1 cellular context compared by ENCODE assay signal in genomic region chr1:47113178-47113577, GRCh38.
TF ChIP-seq lines count a peak whose summit lies in the region.

No MANE protein-coding gene starts in this region.

TF ChIP-seq in H1, 55 proteins besides CTCF, POLR2A, EP300 and RAD21:
- 0 out of 2 replicates have a peak, but pooled peaks have one; percentile 25 for TF ChIP-seq SP1 (IDR thresholded peaks at IDR 0.05; ENCODE audit: low read depth, low read length)
- peak; percentile 83 for TF ChIP-seq CEBPB (IDR thresholded peaks at IDR 0.05; ENCODE audit: low read depth, low read length)
- no peak for TF ChIP-seq TAF1 (IDR thresholded peaks at IDR 0.05; ENCODE audit: low read depth, low read length)
- peak; percentile 27; the same call in 1 of the 2 replicates for TF ChIP-seq TEAD4 (IDR thresholded peaks at IDR 0.05; ENCODE audit: low read depth, low read length)
- peak; percentile 9; the same call in 1 of the 2 replicates for TF ChIP-seq POU5F1 (IDR thresholded peaks at IDR 0.05; ENCODE audit: low read depth, low read length)
- TF ChIP-seq CHD7 (IDR thresholded peaks at IDR 0.05; ENCODE audit: insufficient replicate concordance, low read length): no peak
- peak; percentile 23; the same call in 1 of the 2 replicates for TF ChIP-seq E2F6 (IDR thresholded peaks at IDR 0.05)
- no peak for TF ChIP-seq POLR2AphosphoS5 (IDR thresholded peaks at IDR 0.05; ENCODE audit: low read depth, low read length)
- no peak for TF ChIP-seq KDM5A (IDR thresholded peaks at IDR 0.05; ENCODE audit: low read length)
- TF ChIP-seq CHD2 (IDR thresholded peaks at IDR 0.05; ENCODE audit: low read length): no peak
- TF ChIP-seq MAX (IDR thresholded peaks at IDR 0.05): peak; percentile 69
